Comparison of ENCODE assay signal across 13 cellular contexts in the genomic region with DNA sequence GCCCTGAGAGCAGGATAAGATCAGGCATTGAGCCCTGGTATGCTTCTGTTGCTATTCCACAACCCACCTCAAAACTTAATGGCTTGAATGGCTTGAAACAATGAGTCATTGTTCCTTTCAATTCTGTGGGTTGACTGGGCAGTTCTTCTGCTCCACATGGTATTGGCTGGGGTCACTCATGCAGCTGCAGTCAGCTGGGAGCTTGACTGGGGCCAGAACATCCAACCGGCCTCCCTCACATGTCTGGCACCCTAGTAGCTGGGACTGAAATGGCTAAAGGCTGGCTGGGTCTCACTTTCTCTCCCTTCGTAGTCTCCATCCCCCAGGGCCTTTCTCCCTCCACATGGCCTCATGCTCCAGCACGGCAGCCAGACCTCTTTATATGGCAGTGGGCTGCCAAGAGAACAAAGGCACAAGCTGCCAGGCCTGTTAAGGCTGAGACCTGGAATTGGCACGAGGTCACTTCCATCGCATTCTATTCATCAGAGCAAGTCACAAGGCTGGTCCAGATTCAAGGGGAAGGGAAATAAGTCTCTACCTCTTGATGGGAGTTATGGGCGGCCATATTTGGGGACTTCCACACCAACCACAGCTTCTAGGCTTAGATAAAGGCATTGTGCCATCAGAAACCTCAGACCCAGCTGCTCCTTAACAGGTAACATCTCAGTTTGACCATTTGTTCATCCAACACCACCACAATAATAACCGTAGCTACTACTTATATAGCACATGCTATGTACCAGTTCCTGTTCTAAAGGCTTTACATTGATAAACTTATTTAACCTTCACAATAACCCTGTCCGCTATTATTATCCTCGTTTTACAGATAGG.
DNase-seq lines count a peak whose midpoint lies in the region; TF ChIP-seq lines count a peak whose summit lies in the region.
"Had no signal": no experiment of that assay in that cellular context is flagged by ENCODE, and none has a peak within 500 bp of the region (broad histone marks: within the 10 kb centered on the region; RNA-seq: fewer than 3 reads in every experiment).

No MANE protein-coding gene starts in this region.

- no peaks in the 10 kb centered on the region for H3K27me3 ChIP-seq in suprapubic skin
- H3K27me3 ChIP-seq: body of pancreas had no signal

- H3K9me3 ChIP-seq in suprapubic skin = no peaks in the 10 kb centered on the region
- H3K9me3 ChIP-seq: body of pancreas had no signal

- H3K27ac ChIP-seq in temporal lobe (ENCODE audit: low read depth, low read length) (peak overlapping the region; percentile 78), suprapubic skin (no peak overlapping the region)
- H3K27ac ChIP-seq: body of pancreas had no signal

- 83% methylated on average over 8 of the region's 9 CpGs for WGBS in suprapubic skin

- no peaks in the 10 kb centered on the region for H3K36me3 Mint-ChIP-seq in T-helper 2 cell treated with Interferon-gamma antibody and Interleukin-4, amounts not matched to agents 5 μg/mL and 100 μg/mL, for 36 hours (ENCODE audit: low read depth)
- H3K36me3 Mint-ChIP-seq in nephron progenitor cell (ENCODE audit: low read depth) = no peaks in the 10 kb centered on the region
- H3K36me3 Mint-ChIP-seq: stimulated activated naive B cell treated with anti-CD40 and anti-IgM and Interleukin-4, amounts not matched to agents 10 μg/mL and 1 μg/mL and 100 μg/mL, for 72 hours had no signal

- DNase-seq in T-helper 2 cell treated with Interferon-gamma antibody and Interleukin-4, amounts not matched to agents 5 μg/mL and 100 μg/mL, for 36 hours (ENCODE audit: low spot score) = peak; percentile 7
- no peak for DNase-seq in T-helper 2 cell
- DNase-seq in M059J (ENCODE audit: low read depth) = peak; percentile 57
- DNase-seq in fibroblast of the aortic adventitia (ENCODE audit: low read depth) = peak; percentile 6
- no peak for DNase-seq in Kasumi-1 (lab: John Stamatoyannopoulos, UW)
- DNase-seq in nephron progenitor cell = no peak
- no peak for DNase-seq in suprapubic skin (ENCODE audit: low spot score in 2 of 2)
- DNase-seq: activated CD4-positive, CD25-positive, alpha-beta regulatory T cell; body of pancreas; NCI-H226; stimulated activated naive B cell treated with anti-CD40 and anti-IgM and Interleukin-4, amounts not matched to agents 10 μg/mL and 1 μg/mL and 100 μg/mL, for 72 hours had no signal

- no peaks in the 10 kb centered on the region for H3K9me3 Mint-ChIP-seq in T-helper 2 cell treated with Interferon-gamma antibody and Interleukin-4, amounts not matched to agents 5 μg/mL and 100 μg/mL, for 36 hours
- H3K9me3 Mint-ChIP-seq in nephron progenitor cell = peaks cover 53% of the 10 kb centered on the region

- H3K4me3 ChIP-seq in fibroblast of the aortic adventitia (ENCODE audit: low read depth, low read length) (no peak overlapping the region), suprapubic skin (no peak overlapping the region)
- H3K4me3 ChIP-seq: body of pancreas had no signal

- no peaks in the 10 kb centered on the region for H3K4me1 ChIP-seq in suprapubic skin
- H3K4me1 ChIP-seq: body of pancreas had no signal

- no peaks in the 10 kb centered on the region for H3K36me3 ChIP-seq in suprapubic skin

- H3K27ac Mint-ChIP-seq in T-helper 2 cell treated with Interferon-gamma antibody and Interleukin-4, amounts not matched to agents 5 μg/mL and 100 μg/mL, for 36 hours = no peak overlapping the region
- no peak overlapping the region for H3K27ac Mint-ChIP-seq in nephron progenitor cell
- H3K27ac Mint-ChIP-seq: progenitor cell of endocrine pancreas; stimulated activated naive B cell treated with anti-CD40 and anti-IgM and Interleukin-4, amounts not matched to agents 10 μg/mL and 1 μg/mL and 100 μg/mL, for 72 hours had no signal

- H3K4me1 Mint-ChIP-seq in T-helper 2 cell treated with Interferon-gamma antibody and Interleukin-4, amounts not matched to agents 5 μg/mL and 100 μg/mL, for 36 hours (ENCODE audit: low read depth) = peaks cover 21% of the 10 kb centered on the region
- no peaks in the 10 kb centered on the region for H3K4me1 Mint-ChIP-seq in nephron progenitor cell

- no peak for TF ChIP-seq POLR2A in suprapubic skin (IDR thresholded peaks at IDR 0.05)

- no peaks in the 10 kb centered on the region for H3K27me3 Mint-ChIP-seq in T-helper 2 cell treated with Interferon-gamma antibody and Interleukin-4, amounts not matched to agents 5 μg/mL and 100 μg/mL, for 36 hours (ENCODE audit: low read depth)
- H3K27me3 Mint-ChIP-seq in nephron progenitor cell (ENCODE audit: low read depth, poor library complexity) = peaks cover 3% of the 10 kb centered on the region
- H3K27me3 Mint-ChIP-seq: progenitor cell of endocrine pancreas had no signal

- TF ChIP-seq EP300 in suprapubic skin (IDR thresholded peaks at IDR 0.05) = no peak

- TF ChIP-seq CTCF in fibroblast of the aortic adventitia (IDR thresholded peaks at IDR 0.05; ENCODE audit: insufficient read depth, low read length) (no peak), nephron progenitor cell (IDR thresholded peaks at IDR 0.05) (no peak), suprapubic skin (IDR thresholded peaks at IDR 0.05) (no peak)

- no peak overlapping the region for H3K4me3 Mint-ChIP-seq in T-helper 2 cell treated with Interferon-gamma antibody and Interleukin-4, amounts not matched to agents 5 μg/mL and 100 μg/mL, for 36 hours
- no peak overlapping the region for H3K4me3 Mint-ChIP-seq in nephron progenitor cell
- H3K4me3 Mint-ChIP-seq: stimulated activated naive B cell treated with anti-CD40 and anti-IgM and Interleukin-4, amounts not matched to agents 10 μg/mL and 1 μg/mL and 100 μg/mL, for 72 hours had no signal

Comparison
In these comparisons a context has a peak if more than half of its experiments do, and no peak if none do; other contexts are left out.
1. DNase-seq: peak in T-helper 2 cell treated with Interferon-gamma antibody and Interleukin-4, amounts not matched to agents 5 μg/mL and 100 μg/mL, for 36 hours (single experiment), M059J (single experiment) and fibroblast of the aortic adventitia (single experiment); none in T-helper 2 cell (0 of 5), Kasumi-1 (0 of 2), nephron progenitor cell (single experiment) and suprapubic skin (0 of 2).